Comparison of ENCODE assay signal across 23 cellular contexts in genomic region chr10:56679578-56679977, GRCh38.
"Had no signal": no experiment of that assay in that cellular context is flagged by ENCODE, and none has a peak within 500 bp of the region (broad histone marks: within the 10 kb centered on the region; RNA-seq: fewer than 3 reads in every experiment).

No MANE protein-coding gene starts in this region.

- H3K36me3 ChIP-seq: neural progenitor cell, ovary, right lobe of liver, sigmoid colon, stomach, tibial artery, transverse colon, upper lobe of right lung, vagina had no signal

- H3K4me1 ChIP-seq: neural progenitor cell, parathyroid adenoma, psoas muscle, right lobe of liver, sigmoid colon, stomach, tibial artery, transverse colon, upper lobe of right lung, vagina had no signal

- H3K27me3 ChIP-seq: neural progenitor cell, ovary, right lobe of liver, sigmoid colon, stomach, tibial artery, transverse colon, upper lobe of right lung, vagina had no signal

- FAIRE-seq: small intestine had no signal

- H3K4me3 ChIP-seq: neural progenitor cell, ovary, psoas muscle, right lobe of liver, sigmoid colon, stomach, tibial artery, transverse colon, upper lobe of right lung, vagina had no signal

- H3K9ac ChIP-seq: neural progenitor cell, parathyroid adenoma had no signal

- H3K9me3 ChIP-seq: ovary, psoas muscle, right lobe of liver, sigmoid colon, upper lobe of right lung, vagina had no signal

- DNase-seq: natural killer cell; occipital lobe; ovary; posterior cingulate gyrus; psoas muscle; right cardiac atrium; right lobe of liver; sigmoid colon; small intestine; stimulated activated CD4-positive, alpha-beta T cell treated with anti-CD3 and anti-CD28 coated beads, Interleukin-15, amount 100 ng/mL, for 24 hours; stimulated activated CD4-positive, alpha-beta T cell treated with anti-CD3 and anti-CD28 coated beads, Interleukin-2, amount 100 ng/mL, for 24 hours; stimulated activated CD4-positive, alpha-beta T cell treated with anti-CD3 and anti-CD28 coated beads, Interleukin-2, amount 100 ng/mL, for 48 hours; stimulated activated CD4-positive, alpha-beta T cell treated with anti-CD3 and anti-CD28 coated beads, Interleukin-4, amount 100 ng/mL, for 24 hours; stimulated activated naive B cell treated with anti-CD40 and anti-IgM and Interleukin-4, amounts not matched to agents 10 μg/mL and 1 μg/mL and 100 μg/mL, for 72 hours; stimulated activated naive CD4-positive, alpha-beta T cell treated with Interleukin-2 at 50 U/mL for 16 hours; stomach; tibial artery; transverse colon; upper lobe of right lung had no signal

- ATAC-seq: natural killer cell; psoas muscle; right cardiac atrium; right lobe of liver; stimulated activated effector memory CD8-positive, alpha-beta T cell treated with anti-CD3 and anti-CD28 coated beads, Interleukin-12 subunit alpha, Interleukin-12 subunit beta, amount 100 ng/mL, for 72 hours; stimulated activated naive B cell treated with anti-CD40 and anti-IgM and Interleukin-4, amounts not matched to agents 10 μg/mL and 1 μg/mL and 100 μg/mL, for 72 hours; upper lobe of right lung had no signal

- H3K27ac ChIP-seq: neural progenitor cell, ovary, parathyroid adenoma, psoas muscle, right lobe of liver, sigmoid colon, stomach, tibial artery, transverse colon, upper lobe of right lung, vagina had no signal

- H2AFZ ChIP-seq: neural progenitor cell, parathyroid adenoma had no signal

- H3K79me2 ChIP-seq: parathyroid adenoma had no signal

- H3K4me2 ChIP-seq: neural progenitor cell had no signal
